ENCODE assay signal across 14 cellular contexts in genomic region chr5:72167790-72168189, GRCh38.
DNase-seq lines count a peak whose midpoint lies in the region; ATAC-seq and TF ChIP-seq lines count a peak whose summit lies in the region.
"Had no signal": no experiment of that assay in that cellular context is flagged by ENCODE, and none has a peak within 500 bp of the region (broad histone marks: within the 10 kb centered on the region; RNA-seq: fewer than 3 reads in every experiment).

No MANE protein-coding gene starts in this region.

- ATAC-seq in omental fat pad (ENCODE audit: low FRiP score): peak; percentile 85
- no peak for ATAC-seq in activated CD8-positive, alpha-beta T cell treated with anti-CD3 and anti-CD28 coated beads for 36 hours
- ATAC-seq in GM18909 (IDR thresholded peaks at IDR 0.05; ENCODE audit: poor library complexity, unreplicated experiment): no peak

- H3K36me3 Mint-ChIP-seq in activated CD8-positive, alpha-beta T cell treated with anti-CD3 and anti-CD28 coated beads for 36 hours (ENCODE audit: low read depth): no peaks in the 10 kb centered on the region

- H3K36me3 ChIP-seq in mammary epithelial cell (ENCODE audit: insufficient read depth, low read length): no peaks in the 10 kb centered on the region
- H3K36me3 ChIP-seq: gastrocnemius medialis had no signal

- H3K4me1 ChIP-seq in mammary epithelial cell (ENCODE audit: insufficient read depth, low read length): peaks cover 15% of the 10 kb centered on the region
- H3K4me1 ChIP-seq: gastrocnemius medialis had no signal

- dilution Hi-C loops in mammary epithelial cell (cut with HindIII; ENCODE audit: low sequenced_read_pairs): no loop called here

- TF ChIP-seq CTCF in AG10803 (conservative IDR thresholded peaks at IDR 0.05; ENCODE audit: low read length) (no peak), fibroblast of pulmonary artery (IDR thresholded peaks at IDR 0.05; ENCODE audit: low read length, missing control alignments) (no peak), omental fat pad (IDR thresholded peaks at IDR 0.05) (no peak), mammary epithelial cell (conservative IDR thresholded peaks at IDR 0.05 in 1 of 2, IDR thresholded peaks at IDR 0.05 in 1 of 2; ENCODE audit: extremely low read depth in 1 of 2, insufficient read depth in 1 of 2, low read depth in 1 of 2, low read length in 2 of 2) (no peak)
- TF ChIP-seq CTCF in activated CD8-positive, alpha-beta T cell treated with anti-CD3 and anti-CD28 coated beads for 36 hours (IDR thresholded peaks at IDR 0.05): no peak

- no TSS peak for BruUV-seq in mammary epithelial cell (replicated peaks; lab: Mats Ljungman, UMichigan)

- H3K4me3 Mint-ChIP-seq in activated CD8-positive, alpha-beta T cell treated with anti-CD3 and anti-CD28 coated beads for 36 hours: no peak overlapping the region

- H2AFZ ChIP-seq in mammary epithelial cell (ENCODE audit: low read depth, low read length): no peak overlapping the region

- WGBS in mammary epithelial cell (ENCODE audit: low coverage, missing lambda C conversion rate): 66% methylated on average over 8 of the region's 8 CpGs

- peaks cover 34% of the 10 kb centered on the region for H3K27me3 Mint-ChIP-seq in activated CD8-positive, alpha-beta T cell treated with anti-CD3 and anti-CD28 coated beads for 36 hours

- no peak overlapping the region for H3K4me2 ChIP-seq in mammary epithelial cell (ENCODE audit: insufficient read depth, low read depth, low read length)

- no peaks in the 10 kb centered on the region for H3K9me3 Mint-ChIP-seq in activated CD8-positive, alpha-beta T cell treated with anti-CD3 and anti-CD28 coated beads for 36 hours

- peak; percentile 79 for DNase-seq in AG10803 (ENCODE audit: low read depth)
- peak; percentile 54 for DNase-seq in amniotic epithelial cell (ENCODE audit: low read depth)
- DNase-seq in fibroblast of pulmonary artery (ENCODE audit: low read depth): peak; percentile 85
- no peak for DNase-seq in omental fat pad (ENCODE audit: low spot score)
- DNase-seq in activated CD8-positive, alpha-beta T cell treated with anti-CD3 and anti-CD28 coated beads for 36 hours: no peak
- DNase-seq in mammary epithelial cell: no peak
- DNase-seq in HuH-7 (ENCODE audit: low spot score): no peak
- DNase-seq: activated CD8-positive, alpha-beta memory T cell treated with anti-CD3 and anti-CD28 coated beads for 24 hours; effector CD4-positive, alpha-beta T cell; Karpas-422; NCI-H1436 treated with DMSO at 0.1 percent for 48 hours had no signal

- no peaks in the 10 kb centered on the region for H3K4me1 Mint-ChIP-seq in activated CD8-positive, alpha-beta T cell treated with anti-CD3 and anti-CD28 coated beads for 36 hours (ENCODE audit: low read depth)

- no peaks in the 10 kb centered on the region for H4K20me1 ChIP-seq in mammary epithelial cell (ENCODE audit: insufficient read depth, low read length)

- H3K4me3 ChIP-seq in AG10803 (ENCODE audit: low read length): no peak overlapping the region
- no peak overlapping the region for H3K4me3 ChIP-seq in fibroblast of pulmonary artery (replicated peaks; ENCODE audit: low read depth, low read length)
- no peak overlapping the region for H3K4me3 ChIP-seq in mammary epithelial cell (replicated peaks in 1 of 3; ENCODE audit: insufficient read depth in 1 of 3, low read depth in 2 of 3, low read length in 3 of 3)
- H3K4me3 ChIP-seq: gastrocnemius medialis had no signal

- no peak overlapping the region for H3K27ac ChIP-seq in mammary epithelial cell (ENCODE audit: insufficient read depth, low read depth, low read length)
- H3K27ac ChIP-seq: gastrocnemius medialis, VCaP had no signal

- H3K9ac ChIP-seq in mammary epithelial cell (ENCODE audit: insufficient read depth, low read length): no peak overlapping the region

- POLR2A ChIA-PET in activated CD8-positive, alpha-beta T cell treated with anti-CD3 and anti-CD28 coated beads for 36 hours (lab: Charles Lee): no interaction called here

- in situ Hi-C loops in mammary epithelial cell (cut with MboI; ENCODE audit: low sequenced_read_pairs in 2 of 2): no loop called here

- no peaks in the 10 kb centered on the region for H3K9me3 ChIP-seq in mammary epithelial cell (replicated peaks; ENCODE audit: insufficient read depth, low read length)
- H3K9me3 ChIP-seq: gastrocnemius medialis had no signal

- CTCF ChIA-PET in activated CD8-positive, alpha-beta T cell treated with anti-CD3 and anti-CD28 coated beads for 36 hours (lab: Charles Lee): no interaction called here
- CTCF ChIA-PET in mammary epithelial cell (lab: Charles Lee; ENCODE audit: low non-redundant PET): no interaction called here

- intact Hi-C loops in activated CD8-positive, alpha-beta T cell treated with anti-CD3 and anti-CD28 coated beads for 36 hours (cut with micrococcal nuclease): no loop called here
- intact Hi-C loops in mammary epithelial cell (cut with micrococcal nuclease): loop anchor here (2.0 kb wide), 1 partner anchor 29 kb away; no protein-coding TSS in a partner anchor

- H3K27me3 ChIP-seq in mammary epithelial cell (ENCODE audit: insufficient read depth, low read length): no peaks in the 10 kb centered on the region
- H3K27me3 ChIP-seq: gastrocnemius medialis had no signal

- no peaks in the 10 kb centered on the region for H3K79me2 ChIP-seq in mammary epithelial cell (ENCODE audit: insufficient read depth, low read length)

- no peak overlapping the region for H3K27ac Mint-ChIP-seq in activated CD8-positive, alpha-beta T cell treated with anti-CD3 and anti-CD28 coated beads for 36 hours

Comparison
In these comparisons a context has a peak if more than half of its experiments do, and no peak if none do; other contexts are left out.
1. DNase-seq: peak in AG10803 (single experiment), amniotic epithelial cell (single experiment) and fibroblast of pulmonary artery (single experiment); none in omental fat pad (single experiment), activated CD8-positive, alpha-beta T cell treated with anti-CD3 and anti-CD28 coated beads for 36 hours (single experiment), mammary epithelial cell (single experiment) and HuH-7 (single experiment).